8 cellular contexts compared by ENCODE assay signal in the genomic region with DNA sequence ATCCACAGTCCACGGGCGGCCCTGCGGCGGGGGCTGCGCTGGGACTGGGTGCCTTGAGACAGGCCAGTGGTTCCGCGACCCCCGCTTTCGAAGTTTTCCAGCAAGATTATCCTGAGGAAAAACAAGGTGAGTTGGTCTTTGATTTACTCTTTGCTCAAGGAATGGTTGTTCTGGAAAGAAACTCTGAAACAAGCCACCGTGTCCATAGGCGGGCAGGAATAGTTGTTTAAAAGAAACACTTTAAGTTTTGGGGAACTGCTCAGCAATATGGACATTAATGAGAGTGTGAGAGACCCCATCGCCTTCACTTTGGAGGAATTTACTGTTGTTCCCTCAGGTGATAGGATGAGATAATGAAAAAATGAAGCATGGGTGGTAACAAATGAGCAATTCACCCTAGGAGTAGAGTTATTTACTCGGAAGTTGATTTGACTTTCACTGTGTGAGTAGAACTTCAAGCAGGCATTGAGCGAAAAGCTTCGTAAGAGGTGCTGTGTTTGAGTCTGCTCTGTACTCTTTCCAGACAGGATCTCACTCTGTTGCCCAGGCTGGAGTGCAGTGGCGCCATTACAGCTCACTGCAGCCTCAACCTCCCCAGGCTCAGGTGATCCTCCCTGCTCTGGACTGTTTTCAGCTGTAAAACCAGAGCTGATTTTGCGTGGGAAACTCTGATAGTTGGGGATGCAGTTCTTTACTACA. TPM values are rescaled to one million over a fixed set of nuclear protein-coding genes. Genes with fewer than 3 reads are reported as not detected.
DNase-seq lines count a peak whose midpoint lies in the region; TF ChIP-seq lines count a peak whose summit lies in the region.

No MANE protein-coding gene starts in this region.

- H3K36me3 ChIP-seq in BE2C (no peaks in the 10 kb centered on the region), MM.1S (replicated peaks; ENCODE audit: insufficient read depth, low read length) (no peaks in the 10 kb centered on the region), fibroblast of lung (ENCODE audit: control insufficient read depth, insufficient read depth, low read length) (no peaks in the 10 kb centered on the region)

- H3K9me3 Mint-ChIP-seq in neural crest cell = peaks cover 2% of the 10 kb centered on the region

- H3K27ac ChIP-seq in MM.1S (ENCODE audit: low read length) (peak overlapping the region; percentile 23; the same call in 1 of the 2 replicates), fibroblast of lung (ENCODE audit: insufficient read depth, low read length) (no peak overlapping the region)

- no peak for DNase-seq in BE2C
- DNase-seq in MM.1S = peak; percentile 25
- peak in 1 of 2 donors; percentile 2 for DNase-seq in fibroblast of lung (ENCODE audit: low read depth in 2 of 2)
- no peak for DNase-seq in neural crest cell (ENCODE audit: low read depth, low spot score)
- DNase-seq in NOMO-1 treated with DMSO at 0.1 percent for 48 hours (lab: John Stamatoyannopoulos, UW; ENCODE audit: unreplicated experiment) = no peak
- no peak for DNase-seq in RPMI8226
- no peak for DNase-seq in stimulated activated CD4-positive, alpha-beta T cell treated with anti-CD3 and anti-CD28 coated beads, Interleukin-2, amount 100 ng/mL, for 24 hours
- DNase-seq in G401 (ENCODE audit: low spot score) = no peak

- H3K4me1 ChIP-seq in BE2C (no peaks in the 10 kb centered on the region), MM.1S (ENCODE audit: low read length) (0 out of 2 replicates have a peak, but pooled peaks cover 2% of the 10 kb centered on the region), fibroblast of lung (ENCODE audit: control insufficient read depth, extremely low read depth, insufficient read depth, low read length) (no peaks in the 10 kb centered on the region)

- H3K9me3 ChIP-seq in BE2C (no peaks in the 10 kb centered on the region), MM.1S (replicated peaks; ENCODE audit: insufficient read depth, low read length) (no peaks in the 10 kb centered on the region), fibroblast of lung (ENCODE audit: control insufficient read depth, insufficient read depth, low read depth, low read length) (no peaks in the 10 kb centered on the region)

- peaks cover 23% of the 10 kb centered on the region for H3K4me1 Mint-ChIP-seq in neural crest cell

- peak overlapping the region; percentile 43 for H3K27ac Mint-ChIP-seq in neural crest cell (ENCODE audit: unreplicated experiment)

- 0 out of 2 replicates have a peak, but pooled peaks cover 4% of the 10 kb centered on the region for H3K79me2 ChIP-seq in MM.1S (ENCODE audit: low read length)
- H3K79me2 ChIP-seq in fibroblast of lung (ENCODE audit: control insufficient read depth, insufficient read depth, low read length) = no peaks in the 10 kb centered on the region

- H3K9me2 ChIP-seq in MM.1S (replicated peaks; ENCODE audit: insufficient read depth, low read length) = no peaks in the 10 kb centered on the region

- peak overlapping the region; percentile 88 for H3K4me3 Mint-ChIP-seq in neural crest cell

- peak overlapping the region; percentile 74 for H3K4me2 ChIP-seq in MM.1S (ENCODE audit: low read depth, low read length)
- H3K4me2 ChIP-seq in fibroblast of lung (ENCODE audit: extremely low read depth, insufficient read depth, low read length) = peak overlapping the region; percentile 85

- H2AFZ ChIP-seq in MM.1S (ENCODE audit: low read length) (peak overlapping the region; percentile 77), fibroblast of lung (ENCODE audit: low read length) (peak overlapping the region; percentile 24)

- peak overlapping the region; percentile 54 for H3K4me3 ChIP-seq in BE2C (ENCODE audit: low read depth, low read length)
- H3K4me3 ChIP-seq in MM.1S (ENCODE audit: low read length) = peak overlapping the region; percentile 67
- peak overlapping the region; percentile 24 to 66 (median 52) for H3K4me3 ChIP-seq in fibroblast of lung (replicated peaks in 1 of 4; ENCODE audit: control extremely low read depth in 1 of 4, insufficient read depth in 1 of 4, low read depth in 3 of 4, low read length in 4 of 4)

- H3K36me3 Mint-ChIP-seq in neural crest cell (ENCODE audit: low read depth) = no peaks in the 10 kb centered on the region

- in situ Hi-C loops in G401 (cut with HindIII; ENCODE audit: low sequenced_read_pairs) = no loop called here

- H3K9ac ChIP-seq in MM.1S (ENCODE audit: low read length) (peak overlapping the region; percentile 62), fibroblast of lung (ENCODE audit: insufficient read depth, low read length) (no peak overlapping the region)

- no peak; the same call in 1 of the 2 replicates for TF ChIP-seq CTCF in BE2C (IDR thresholded peaks at IDR 0.05; ENCODE audit: low read depth, low read length)
- no peak; the same call in 1 of the 2 replicates for TF ChIP-seq CTCF in MM.1S (IDR thresholded peaks at IDR 0.05; ENCODE audit: low read length)
- no peak for TF ChIP-seq CTCF in fibroblast of lung (conservative IDR thresholded peaks at IDR 0.05 in 1 of 2, IDR thresholded peaks at IDR 0.05 in 1 of 2; ENCODE audit: low read depth in 1 of 2, low read length in 2 of 2)
- TF ChIP-seq CTCF in neural crest cell (conservative IDR thresholded peaks at IDR 0.05) = peak; percentile 7

- peaks cover 37% of the 10 kb centered on the region for H3K27me3 ChIP-seq in BE2C
- no peaks in the 10 kb centered on the region for H3K27me3 ChIP-seq in MM.1S (replicated peaks; ENCODE audit: insufficient read depth, low read length)
- peaks cover 9% of the 10 kb centered on the region for H3K27me3 ChIP-seq in fibroblast of lung (ENCODE audit: control insufficient read depth, insufficient read depth, low read length)

- H4K20me1 ChIP-seq in MM.1S (ENCODE audit: insufficient read depth, low read length) = no peaks in the 10 kb centered on the region
- no peaks in the 10 kb centered on the region for H4K20me1 ChIP-seq in fibroblast of lung (ENCODE audit: control insufficient read depth, extremely low read depth, insufficient read depth, low read length)

- H3F3A ChIP-seq in MM.1S (ENCODE audit: insufficient read depth, low read length) = 0 out of 2 replicates have a peak, but pooled peaks cover 2% of the 10 kb centered on the region

- H3K27me3 Mint-ChIP-seq in neural crest cell (ENCODE audit: low read depth) = peaks cover 28% of the 10 kb centered on the region

RNA-seq across cellular contexts. Expression of gene DMRTA1, which starts 1.1 kb away (rescaled TPM):
- polyA plus RNA-seq in BE2C (2012; ENCODE audit: insufficient read depth, insufficient read length, low read depth) = not detected
- total RNA-seq in fibroblast of lung (0.26 and 0.83 TPM in 2 replicates), neural crest cell (2.4 and 2.7 TPM in 2 replicates)
- polyA plus RNA-seq in fibroblast of lung = 0.05 and 0.06 TPM in 2 replicates
- polyA plus RNA-seq in fibroblast of lung (2012) = 0.02 and 0.08 TPM in 2 replicates
- not detected in 2 replicates for polyA minus RNA-seq in fibroblast of lung (ENCODE audit: low replicate concordance)
- not detected in 2 replicates for total RNA-seq in G401 (2014; rRNA removed; shearing (Covaris generic))
